In genomic region chr3:141643816-141644215, GRCh38 we compare ENCODE assay signal across 30 cellular contexts.
"Had no signal": no experiment of that assay in that cellular context is flagged by ENCODE, and none has a peak within 500 bp of the region (broad histone marks: within the 10 kb centered on the region; RNA-seq: fewer than 3 reads in every experiment).

No MANE protein-coding gene starts in this region.

- DNase-seq: activated B cell treated with CpG ODN at 0.5 μM for 24 hours; activated CD4-positive, alpha-beta T cell treated with anti-CD3 and anti-CD28 coated beads for 36 hours; activated CD4-positive, alpha-beta T cell treated with anti-CD3 and anti-CD28 coated beads, Interleukin-2, amount 50 U/mL, for 4 hours; activated effector memory CD4-positive, alpha-beta T cell treated with anti-CD3 and anti-CD28 coated beads, Interleukin-2, amount 50 U/mL, for 16 hours; activated naive CD4-positive, alpha-beta T cell treated with anti-CD3 and anti-CD28 coated beads for 36 hours; activated naive CD8-positive, alpha-beta T cell treated with anti-CD3 and anti-CD28 coated beads for 36 hours; activated T-cell treated with anti-CD3 and anti-CD28 coated beads, Interleukin-2, amount 50 U/mL, for 1 hour; adrenal gland; foreskin fibroblast; head of caudate nucleus; left ventricle myocardium inferior; naive B cell; nephron progenitor cell; nucleus accumbens; pancreas; retina; small intestine; stimulated activated CD4-positive, alpha-beta T cell treated with anti-CD3 and anti-CD28 coated beads, Interleukin-4, amount 100 ng/mL, for 24 hours; T-cell; uterus had no signal

- H3K4me1 ChIP-seq: adrenal gland, ascending aorta, pancreas, prostate gland, uterus had no signal

- H3K36me3 ChIP-seq: adrenal gland, ascending aorta, left ventricle myocardium inferior, pancreas, prostate gland, thoracic aorta, uterus had no signal

- H3K36me3 Mint-ChIP-seq: activated naive CD8-positive, alpha-beta T cell treated with anti-CD3 and anti-CD28 coated beads for 36 hours; mesothelial cell of epicardium; naive B cell; stimulated activated effector memory CD8-positive, alpha-beta T cell treated with anti-CD3 and anti-CD28 coated beads, Interleukin-12 subunit alpha, Interleukin-12 subunit beta, amount 100 ng/mL, for 72 hours; T-cell had no signal

- ATAC-seq: activated CD4-positive, alpha-beta T cell treated with anti-CD3 and anti-CD28 coated beads for 36 hours; sciatic nerve; stimulated activated effector memory CD8-positive, alpha-beta T cell treated with anti-CD3 and anti-CD28 coated beads, Interleukin-12 subunit alpha, Interleukin-12 subunit beta, amount 100 ng/mL, for 72 hours; T-cell had no signal

- H3K27me3 Mint-ChIP-seq: activated CD4-positive, alpha-beta T cell treated with anti-CD3 and anti-CD28 coated beads for 36 hours; activated naive CD8-positive, alpha-beta T cell treated with anti-CD3 and anti-CD28 coated beads for 36 hours; central memory CD8-positive, alpha-beta T cell; dendritic cell treated with granulocyte-macrophage colony-stimulating factor and Interleukin-4, amounts not matched to agents 40 ng/mL and 50 ng/mL, for 4 days; naive B cell; stimulated activated naive CD8-positive, alpha-beta T cell treated with anti-CD3 and anti-CD28 coated beads, Interleukin-15, Interleukin-2, amounts not matched to agents 100 ng/mL and 50 ng/mL, for 24 hours; T-cell had no signal

- H3K4me3 ChIP-seq: adrenal gland, ascending aorta, left ventricle myocardium inferior, pancreas, prostate gland, thoracic aorta, uterus had no signal

- H3K27ac Mint-ChIP-seq: activated B cell treated with CpG ODN at 0.5 μM for 24 hours; activated CD4-positive, alpha-beta T cell treated with anti-CD3 and anti-CD28 coated beads for 36 hours; activated naive CD4-positive, alpha-beta T cell treated with anti-CD3 and anti-CD28 coated beads for 36 hours; activated naive CD8-positive, alpha-beta T cell treated with anti-CD3 and anti-CD28 coated beads for 36 hours; activated T-helper 1 cell treated with anti-CD3 and anti-CD28 coated beads, Interleukin-12 subunit alpha, Interleukin-12 subunit beta, Interleukin-2, Interleukin-4 antibody, amounts not matched to agents 30 ng/mL and 10 ng/mL and 1 ng/mL, durations not matched to agents 14 hours and 24 hours and 36 hours; dendritic cell treated with granulocyte-macrophage colony-stimulating factor and Interleukin-4, amounts not matched to agents 40 ng/mL and 50 ng/mL, for 4 days; mesothelial cell of epicardium; nephron progenitor cell; stimulated activated naive CD8-positive, alpha-beta T cell treated with anti-CD3 and anti-CD28 coated beads, Interleukin-15, Interleukin-2, amounts not matched to agents 100 ng/mL and 50 ng/mL, for 24 hours; T-cell had no signal

- H3K4me3 Mint-ChIP-seq: activated B cell treated with CpG ODN at 0.5 μM for 24 hours; activated CD4-positive, alpha-beta T cell treated with anti-CD3 and anti-CD28 coated beads for 36 hours; activated naive CD4-positive, alpha-beta T cell treated with anti-CD3 and anti-CD28 coated beads for 36 hours; activated naive CD8-positive, alpha-beta T cell treated with anti-CD3 and anti-CD28 coated beads for 36 hours; activated T-helper 1 cell treated with anti-CD3 and anti-CD28 coated beads, Interleukin-12 subunit alpha, Interleukin-12 subunit beta, Interleukin-2, Interleukin-4 antibody, amounts not matched to agents 30 ng/mL and 10 ng/mL and 1 ng/mL, durations not matched to agents 14 hours and 24 hours and 36 hours; central memory CD8-positive, alpha-beta T cell; dendritic cell treated with granulocyte-macrophage colony-stimulating factor and Interleukin-4, amounts not matched to agents 40 ng/mL and 50 ng/mL, for 4 days; mesothelial cell of epicardium; naive B cell; nephron progenitor cell; stimulated activated effector memory CD8-positive, alpha-beta T cell treated with anti-CD3 and anti-CD28 coated beads, Interleukin-12 subunit alpha, Interleukin-12 subunit beta, amount 100 ng/mL, for 72 hours; stimulated activated naive CD8-positive, alpha-beta T cell treated with anti-CD3 and anti-CD28 coated beads, Interleukin-15, Interleukin-2, amounts not matched to agents 100 ng/mL and 50 ng/mL, for 24 hours; T-cell had no signal

- H3K9me3 ChIP-seq: adrenal gland, ascending aorta, pancreas, prostate gland, thoracic aorta, uterus had no signal

- H3K27ac ChIP-seq: adrenal gland, ascending aorta, left ventricle myocardium inferior, pancreas, thoracic aorta, uterus had no signal

- H3K9me3 Mint-ChIP-seq: activated B cell treated with CpG ODN at 0.5 μM for 24 hours; activated naive CD4-positive, alpha-beta T cell treated with anti-CD3 and anti-CD28 coated beads for 36 hours; activated naive CD8-positive, alpha-beta T cell treated with anti-CD3 and anti-CD28 coated beads for 36 hours; activated T-helper 1 cell treated with anti-CD3 and anti-CD28 coated beads, Interleukin-12 subunit alpha, Interleukin-12 subunit beta, Interleukin-2, Interleukin-4 antibody, amounts not matched to agents 30 ng/mL and 10 ng/mL and 1 ng/mL, durations not matched to agents 14 hours and 24 hours and 36 hours; central memory CD8-positive, alpha-beta T cell; dendritic cell treated with granulocyte-macrophage colony-stimulating factor and Interleukin-4, amounts not matched to agents 40 ng/mL and 50 ng/mL, for 4 days; mesothelial cell of epicardium; naive B cell; nephron progenitor cell; stimulated activated effector memory CD8-positive, alpha-beta T cell treated with anti-CD3 and anti-CD28 coated beads, Interleukin-12 subunit alpha, Interleukin-12 subunit beta, amount 100 ng/mL, for 72 hours; stimulated activated naive CD8-positive, alpha-beta T cell treated with anti-CD3 and anti-CD28 coated beads, Interleukin-15, Interleukin-2, amounts not matched to agents 100 ng/mL and 50 ng/mL, for 24 hours; T-cell had no signal

- H3K27me3 ChIP-seq: adrenal gland, ascending aorta, pancreas, uterus had no signal

- H3K4me1 Mint-ChIP-seq: activated B cell treated with CpG ODN at 0.5 μM for 24 hours; activated CD4-positive, alpha-beta T cell treated with anti-CD3 and anti-CD28 coated beads for 36 hours; activated naive CD8-positive, alpha-beta T cell treated with anti-CD3 and anti-CD28 coated beads for 36 hours; mesothelial cell of epicardium; naive B cell; T-cell had no signal
